In genomic region chr7:124100190-124100589, GRCh38 we compare ENCODE assay signal across 31 cellular contexts.
"Had no signal": no experiment of that assay in that cellular context is flagged by ENCODE, and none has a peak within 500 bp of the region (broad histone marks: within the 10 kb centered on the region; RNA-seq: fewer than 3 reads in every experiment).

No MANE protein-coding gene starts in this region.

- H3K27me3 ChIP-seq: brain microvascular endothelial cell had no signal

- H3K36me3 ChIP-seq: brain microvascular endothelial cell had no signal

- H3K27me3 Mint-ChIP-seq: activated CD4-positive, alpha-beta T cell treated with anti-CD3 and anti-CD28 coated beads, Interleukin-2, amount 10 ng/mL, durations not matched to agents 24 days and 14 days; activated CD8-positive, alpha-beta T cell treated with anti-CD3 and anti-CD28 coated beads for 36 hours; activated T-helper 17 cell treated with anti-CD3 and anti-CD28 coated beads, Interleukin-2, amount 50 U/mL, for 72 hours; central memory CD8-positive, alpha-beta T cell had no signal

- H3K27ac ChIP-seq: brain microvascular endothelial cell had no signal

- DNase-seq: activated CD4-positive, alpha-beta T cell treated with anti-CD3 and anti-CD28 coated beads, Interleukin-2, amount 10 ng/mL, durations not matched to agents 24 days and 14 days; activated CD4-positive, alpha-beta T cell treated with anti-CD3 and anti-CD28 coated beads, Interleukin-2, amount 50 U/mL, for 4 hours; activated CD8-positive, alpha-beta T cell treated with anti-CD3 and anti-CD28 coated beads for 36 hours; activated effector memory CD4-positive, alpha-beta T cell treated with anti-CD3 and anti-CD28 coated beads, Interleukin-2, amount 50 U/mL, for 16 hours; activated naive CD4-positive, alpha-beta T cell; activated naive CD4-positive, alpha-beta T cell treated with anti-CD3 and anti-CD28 coated beads, Interleukin-2, amount 50 U/mL, for 16 hours; activated naive CD8-positive, alpha-beta T cell treated with anti-CD3 and anti-CD28 coated beads for 36 hours; activated T-cell treated with anti-CD3 and anti-CD28 coated beads, Interleukin-2, amount 50 U/mL, for 1 hour; activated T-cell treated with anti-CD3 and anti-CD28 coated beads, Interleukin-2, amount 50 U/mL, for 72 hours; amniotic stem cell; aorta; brain microvascular endothelial cell; Karpas-422; KBM-7; NCI-H1048; NCI-H1105 treated with DMSO at 0.1 percent for 48 hours; NCI-H1436; NCI-H1694; NCI-H1930; NCI-H2081 treated with DMSO at 0.1 percent for 48 hours; NCI-H226; NCI-H446 treated with DMSO at 0.1 percent for 48 hours; NCI-H524 treated with DMSO at 0.1 percent for 48 hours; NCI-H748 treated with DMSO at 0.1 percent for 48 hours; Right ventricle myocardium superior; SW 1271; T-helper 1 cell; T1000 had no signal

- H3K36me3 Mint-ChIP-seq: activated naive CD8-positive, alpha-beta T cell treated with anti-CD3 and anti-CD28 coated beads for 36 hours had no signal

- FAIRE-seq: TTC549 had no signal

- H3K4me3 Mint-ChIP-seq: activated CD4-positive, alpha-beta T cell treated with anti-CD3 and anti-CD28 coated beads, Interleukin-2, amount 10 ng/mL, durations not matched to agents 24 days and 14 days; activated CD8-positive, alpha-beta T cell treated with anti-CD3 and anti-CD28 coated beads for 36 hours; activated naive CD8-positive, alpha-beta T cell treated with anti-CD3 and anti-CD28 coated beads for 36 hours; activated T-cell treated with anti-CD3 and anti-CD28 coated beads, Interleukin-2, amount 50 U/mL, for 72 hours; activated T-helper 17 cell treated with anti-CD3 and anti-CD28 coated beads, Interleukin-2, amount 50 U/mL, for 72 hours; central memory CD8-positive, alpha-beta T cell had no signal

- H3K27ac Mint-ChIP-seq: activated CD4-positive, alpha-beta T cell treated with anti-CD3 and anti-CD28 coated beads, Interleukin-2, amount 10 ng/mL, durations not matched to agents 24 days and 14 days; activated CD8-positive, alpha-beta T cell treated with anti-CD3 and anti-CD28 coated beads for 36 hours; activated naive CD8-positive, alpha-beta T cell treated with anti-CD3 and anti-CD28 coated beads for 36 hours; activated T-cell treated with anti-CD3 and anti-CD28 coated beads, Interleukin-2, amount 50 U/mL, for 72 hours; activated T-helper 17 cell treated with anti-CD3 and anti-CD28 coated beads, Interleukin-2, amount 50 U/mL, for 72 hours had no signal

- ATAC-seq: activated CD8-positive, alpha-beta T cell treated with anti-CD3 and anti-CD28 coated beads for 36 hours; activated T-cell treated with anti-CD3 and anti-CD28 coated beads, Interleukin-2, amount 50 U/mL, for 72 hours; activated T-helper 17 cell treated with anti-CD3 and anti-CD28 coated beads, Interleukin-2, amount 50 U/mL, for 72 hours had no signal

- H3K9me3 Mint-ChIP-seq: activated CD4-positive, alpha-beta T cell treated with anti-CD3 and anti-CD28 coated beads, Interleukin-2, amount 10 ng/mL, durations not matched to agents 24 days and 14 days had no signal

- H3K4me1 Mint-ChIP-seq: activated CD4-positive, alpha-beta T cell treated with anti-CD3 and anti-CD28 coated beads, Interleukin-2, amount 10 ng/mL, durations not matched to agents 24 days and 14 days; activated naive CD8-positive, alpha-beta T cell treated with anti-CD3 and anti-CD28 coated beads for 36 hours; activated T-helper 17 cell treated with anti-CD3 and anti-CD28 coated beads, Interleukin-2, amount 50 U/mL, for 72 hours; central memory CD8-positive, alpha-beta T cell had no signal
